Comparison of ENCODE assay signal across 8 cellular contexts in the genomic region with DNA sequence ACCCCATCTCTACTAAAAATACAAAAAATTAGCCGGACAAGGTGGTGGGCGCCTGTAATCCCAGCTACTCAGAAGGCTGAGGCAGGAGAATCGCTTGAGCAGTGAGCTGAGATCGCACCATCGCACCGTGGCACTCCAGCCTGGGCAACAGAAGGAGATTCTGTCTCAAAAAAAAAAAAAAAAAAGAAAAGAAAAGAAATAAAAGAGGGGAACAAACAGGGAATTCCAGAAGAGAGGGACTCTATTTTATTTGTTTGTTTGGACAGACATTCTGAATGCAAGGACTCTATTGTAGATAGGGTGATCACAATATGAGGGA. TPM values are rescaled to one million over a fixed set of nuclear protein-coding genes. Genes with fewer than 3 reads are reported as not detected.
DNase-seq lines count a peak whose midpoint lies in the region; ATAC-seq, FAIRE-seq and TF ChIP-seq lines count a peak whose summit lies in the region.
"Not testable (repeated sequence)": the region's sequence is repeated elsewhere in the genome, so short reads cannot be mapped to it uniquely, and the experiment has no call there.

No MANE protein-coding gene starts in this region.

- H2BK15ac ChIP-seq in H1 (ENCODE audit: low read length), result not testable (repeated sequence)

- H4K8ac ChIP-seq in H1 (ENCODE audit: extremely low read depth, insufficient read depth, low read length), result not testable (repeated sequence)

- peaks cover 35% of the 10 kb centered on the region for H3K36me3 Mint-ChIP-seq in CD8-positive, alpha-beta T cell
- H3K36me3 Mint-ChIP-seq in T-helper 2 cell treated with Interferon-gamma antibody and Interleukin-4, amounts not matched to agents 5 μg/mL and 100 μg/mL, for 36 hours (ENCODE audit: low read depth), result peaks cover 46% of the 10 kb centered on the region
- H3K36me3 Mint-ChIP-seq in activated naive CD8-positive, alpha-beta T cell treated with anti-CD3 and anti-CD28 coated beads for 36 hours, result peaks cover 34% of the 10 kb centered on the region

- in situ Hi-C loops in transverse colon (cut with MboI; ENCODE audit: low pct_ligation_motif_present in 1 of 4, low pct_unique_long_range_greater_than_20kb in 1 of 4, low sequenced_read_pairs in 3 of 4), result not testable (repeated sequence)

- H3K23me2 ChIP-seq in H1 (ENCODE audit: low read depth, low read length), result not testable (repeated sequence)

- not testable (repeated sequence) for ATAC-seq in CD8-positive, alpha-beta T cell

- H3K4me3 Mint-ChIP-seq in CD8-positive, alpha-beta T cell, result peak overlapping the region; percentile 94
- peak overlapping the region; percentile 79 for H3K4me3 Mint-ChIP-seq in T-helper 2 cell treated with Interferon-gamma antibody and Interleukin-4, amounts not matched to agents 5 μg/mL and 100 μg/mL, for 36 hours
- H3K4me3 Mint-ChIP-seq in activated naive CD8-positive, alpha-beta T cell treated with anti-CD3 and anti-CD28 coated beads for 36 hours, result peak overlapping the region; percentile 81

- not testable (repeated sequence) for H3K4ac ChIP-seq in H1 (replicated peaks; ENCODE audit: insufficient read length, low read depth, low read length)

- not testable (repeated sequence) for TF ChIP-seq RAD21 in H1 (IDR thresholded peaks at IDR 0.05 in 1 of 2, conservative IDR thresholded peaks at IDR 0.05 in 1 of 2; ENCODE audit: low read depth in 2 of 2, low read length in 2 of 2)

- H3K9me1 ChIP-seq in keratinocyte (ENCODE audit: control insufficient read depth, extremely low read depth, insufficient read depth, low read length), result not testable (repeated sequence)

- H3K27me3 Mint-ChIP-seq in CD8-positive, alpha-beta T cell (ENCODE audit: low read depth); T-helper 2 cell treated with Interferon-gamma antibody and Interleukin-4, amounts not matched to agents 5 μg/mL and 100 μg/mL, for 36 hours (ENCODE audit: low read depth); activated naive CD8-positive, alpha-beta T cell treated with anti-CD3 and anti-CD28 coated beads for 36 hours: not testable (repeated sequence)

- H3K9me3 ChIP-seq in CD8-positive, alpha-beta T cell (ENCODE audit: low read length); H1 (ENCODE audit: insufficient read depth in 2 of 2, low read depth in 1 of 2, low read length in 1 of 2); keratinocyte (ENCODE audit: control insufficient read depth, low read depth, low read length); osteoblast (ENCODE audit: low read depth, low read length); transverse colon: not testable (repeated sequence)

- not testable (repeated sequence) for H2AK5ac ChIP-seq in H1 (ENCODE audit: low read depth, low read length)

- not testable (repeated sequence) for H3K79me1 ChIP-seq in H1 (ENCODE audit: low read depth, low read length)

- not testable (repeated sequence) for H2AFZ ChIP-seq in KMS-11 (ENCODE audit: low read depth); H1 (ENCODE audit: low read length); keratinocyte (ENCODE audit: control insufficient read depth, low read length); osteoblast (ENCODE audit: low read length)

- not testable (repeated sequence) for DNase-seq in CD8-positive, alpha-beta T cell; T-helper 2 cell treated with Interferon-gamma antibody and Interleukin-4, amounts not matched to agents 5 μg/mL and 100 μg/mL, for 36 hours (ENCODE audit: low spot score); activated naive CD8-positive, alpha-beta T cell treated with anti-CD3 and anti-CD28 coated beads for 36 hours; H1 (ENCODE audit: low read depth in 1 of 2, low spot score in 2 of 2); keratinocyte (ENCODE audit: low read depth, low spot score); osteoblast (ENCODE audit: insufficient read length, low spot score, missing footprints); transverse colon

- not testable (repeated sequence) for H3K9ac ChIP-seq in KMS-11; H1 (replicated peaks in 1 of 4; ENCODE audit: extremely low read depth in 1 of 4, low read depth in 3 of 4, low read length in 3 of 4)
- H3K9ac ChIP-seq in keratinocyte (ENCODE audit: control insufficient read depth, extremely low read depth, insufficient read depth, low read length), result peak overlapping the region; percentile 98

- not testable (repeated sequence) for H2BK5ac ChIP-seq in H1 (ENCODE audit: low read depth, low read length)

- not testable (repeated sequence) for H2BK12ac ChIP-seq in H1 (ENCODE audit: low read depth, low read length)

- intact Hi-C loops in CD8-positive, alpha-beta T cell (cut with DNase I, micrococcal nuclease), result loop anchor here (2.0 kb wide), 2 partner anchors 21 to 41 kb away; a partner anchor contains a TSS
- intact Hi-C loops in transverse colon (cut with DNase I; ENCODE audit: low total_unique reads), result not testable (repeated sequence)

- H3K36me3 ChIP-seq in CD8-positive, alpha-beta T cell (ENCODE audit: insufficient read depth, low read length); KMS-11 (ENCODE audit: insufficient read depth); transverse colon: not testable (repeated sequence)
- H3K36me3 ChIP-seq in H1 (ENCODE audit: control insufficient read depth in 2 of 4, insufficient read depth in 4 of 4, low read length in 3 of 4) (peaks cover 4 to 43% (median 16%) of the 10 kb centered on the region in 4 experiments; a peak in 6 of 8 replicates), keratinocyte (ENCODE audit: control insufficient read depth in 2 of 2, extremely low read depth in 1 of 2, insufficient read depth in 2 of 2, low read length in 2 of 2) (peaks cover 10 to 29% of the 10 kb centered on the region in 2 experiments), osteoblast (ENCODE audit: insufficient read depth, low read length) (peaks cover 27% of the 10 kb centered on the region)

- not testable (repeated sequence) for H3K56ac ChIP-seq in H1 (replicated peaks; ENCODE audit: insufficient read length, low read depth, low read length)

- peak overlapping the region; percentile 75 for H3K27ac Mint-ChIP-seq in CD8-positive, alpha-beta T cell
- peak overlapping the region; percentile 71 for H3K27ac Mint-ChIP-seq in T-helper 2 cell treated with Interferon-gamma antibody and Interleukin-4, amounts not matched to agents 5 μg/mL and 100 μg/mL, for 36 hours
- peak overlapping the region; percentile 67 for H3K27ac Mint-ChIP-seq in activated naive CD8-positive, alpha-beta T cell treated with anti-CD3 and anti-CD28 coated beads for 36 hours

- H3K4me1 Mint-ChIP-seq in CD8-positive, alpha-beta T cell (ENCODE audit: low read depth), result peaks cover 45% of the 10 kb centered on the region
- peaks cover 28% of the 10 kb centered on the region for H3K4me1 Mint-ChIP-seq in T-helper 2 cell treated with Interferon-gamma antibody and Interleukin-4, amounts not matched to agents 5 μg/mL and 100 μg/mL, for 36 hours (ENCODE audit: low read depth)
- peaks cover 40% of the 10 kb centered on the region for H3K4me1 Mint-ChIP-seq in activated naive CD8-positive, alpha-beta T cell treated with anti-CD3 and anti-CD28 coated beads for 36 hours

- H3K4me1 ChIP-seq in CD8-positive, alpha-beta T cell (ENCODE audit: insufficient read depth, low read length), result peaks cover 43% of the 10 kb centered on the region
- H3K4me1 ChIP-seq in KMS-11 (ENCODE audit: low read depth, poor library complexity, severe bottlenecking), result peaks cover 48% of the 10 kb centered on the region
- H3K4me1 ChIP-seq in H1 (replicated peaks in 1 of 4; ENCODE audit: control insufficient read depth in 3 of 4, insufficient read depth in 4 of 4, low read length in 3 of 4); osteoblast (ENCODE audit: insufficient read depth, low read length): not testable (repeated sequence)
- peaks cover 32% of the 10 kb centered on the region for H3K4me1 ChIP-seq in keratinocyte (ENCODE audit: control insufficient read depth, extremely low read depth, insufficient read depth, low read length)
- H3K4me1 ChIP-seq in transverse colon, result peaks cover 12 to 19% (median 15%) of the 10 kb centered on the region in 4 donors

- not testable (repeated sequence) for H4K91ac ChIP-seq in H1 (replicated peaks; ENCODE audit: insufficient read length, low read length)

- TF ChIP-seq CTCF in CD8-positive, alpha-beta T cell (IDR thresholded peaks at IDR 0.05); KMS-11 (conservative IDR thresholded peaks at IDR 0.05; ENCODE audit: low read depth, low read length); H1 (IDR thresholded peaks at IDR 0.05; ENCODE audit: control extremely low read depth in 1 of 3, insufficient read depth in 1 of 3, low read depth in 1 of 3, low read length in 3 of 3); keratinocyte (optimal IDR thresholded peaks at IDR 0.05 in 1 of 3, IDR thresholded peaks at IDR 0.05 in 1 of 3, conservative IDR thresholded peaks at IDR 0.05 in 1 of 3; ENCODE audit: extremely low read depth in 1 of 3, insufficient read depth in 2 of 3, low read length in 3 of 3); osteoblast (IDR thresholded peaks at IDR 0.05; ENCODE audit: extremely low read depth, low read depth, low read length); transverse colon (IDR thresholded peaks at IDR 0.05): not testable (repeated sequence)

- CTCF ChIA-PET in CD8-positive, alpha-beta T cell (lab: Charles Lee), result not testable (repeated sequence)
- CTCF ChIA-PET in H1 (lab: Charles Lee; ENCODE audit: partially characterized antibody), result interaction anchor here (1.5 to 1.9 kb wide), 3 partner anchors 12 to 37 kb away, joined by 7 to 10 read pairs (median 9); a partner anchor contains a TSS

- POLR2A ChIA-PET in CD8-positive, alpha-beta T cell (lab: Charles Lee), result not testable (repeated sequence)
- POLR2A ChIA-PET in H1 (lab: Charles Lee; ENCODE audit: partially characterized antibody), result interaction anchor here (1.4 to 7.6 kb wide), 7 partner anchors 10 to 64 kb away, joined by 3 to 81 read pairs (median 23); a partner anchor contains a TSS

- H3K4me3 ChIP-seq in CD8-positive, alpha-beta T cell (ENCODE audit: low read depth, low read length); KMS-11 (IDR thresholded peaks at IDR 0.05; ENCODE audit: insufficient read depth, low read depth, low read length); transverse colon: not testable (repeated sequence)
- H3K4me3 ChIP-seq in H1 (ENCODE audit: extremely low read depth in 1 of 4, insufficient read depth in 2 of 4, low read depth in 3 of 4, low read length in 4 of 4), result peak overlapping the region in 3 of 4 experiments; percentile 82 to 92 (median 89); a peak in 5 of 8 replicates
- H3K4me3 ChIP-seq in keratinocyte (ENCODE audit: control insufficient read depth in 2 of 3, extremely low read depth in 1 of 3, insufficient read depth in 2 of 3, low read depth in 1 of 3, low read length in 3 of 3), result peak overlapping the region; percentile 78 to 90 (median 80)
- H3K4me3 ChIP-seq in osteoblast (ENCODE audit: insufficient read depth, low read length), result peak overlapping the region; percentile 95

- TF ChIP-seq POLR2A in H1 (IDR thresholded peaks at IDR 0.05; ENCODE audit: control extremely low read depth in 1 of 2, low read depth in 2 of 2, low read length in 2 of 2); transverse colon (IDR thresholded peaks at IDR 0.05): not testable (repeated sequence)

- H3K9me3 Mint-ChIP-seq in CD8-positive, alpha-beta T cell; T-helper 2 cell treated with Interferon-gamma antibody and Interleukin-4, amounts not matched to agents 5 μg/mL and 100 μg/mL, for 36 hours; activated naive CD8-positive, alpha-beta T cell treated with anti-CD3 and anti-CD28 coated beads for 36 hours: not testable (repeated sequence)

- not testable (repeated sequence) for H3K18ac ChIP-seq in H1 (ENCODE audit: extremely low read depth, low read length)

- WGBS in H1 (ENCODE audit: extremely low coverage in 1 of 2, insufficient coverage in 1 of 2, insufficient read length in 1 of 2, insufficient replicate concordance in 2 of 2, low coverage in 1 of 2, low lambda C conversion rate in 2 of 2, missing lambda C conversion rate in 1 of 2), 2 experiments, result 83% methylated on average over 6 of the region's 6 CpGs; no CpG with 5 or more reads in 1 of the 2 experiments
- WGBS in transverse colon (ENCODE audit: low coverage in 1 of 2), 2 donors, result 84% methylated on average over 6 of the region's 6 CpGs; no CpG with 5 or more reads in 1 of the 2 donors

- not testable (repeated sequence) for H4K5ac ChIP-seq in H1 (ENCODE audit: insufficient read length, low read depth, low read length)

- FAIRE-seq in H1 (lab: Jason Lieb, UNC); keratinocyte (lab: Jason Lieb, UNC): not testable (repeated sequence)

- not testable (repeated sequence) for H2BK120ac ChIP-seq in H1 (replicated peaks; ENCODE audit: low read depth, low read length)

- H3K79me2 ChIP-seq in KMS-11 (ENCODE audit: insufficient read depth, low read depth) (peaks cover 37% of the 10 kb centered on the region), H1 (ENCODE audit: control insufficient read depth in 1 of 2, insufficient read depth in 2 of 2, low read length in 2 of 2) (peaks cover 0 to 19% of the 10 kb centered on the region in 2 experiments; a peak in 2 of 4 replicates), keratinocyte (ENCODE audit: control insufficient read depth, insufficient read depth, low read length) (peaks cover 38% of the 10 kb centered on the region), osteoblast (ENCODE audit: insufficient read depth, low read length) (peaks cover 36% of the 10 kb centered on the region)

- H2BK20ac ChIP-seq in H1 (ENCODE audit: low read length), result not testable (repeated sequence)

- H3K14ac ChIP-seq in H1 (ENCODE audit: insufficient read length), result not testable (repeated sequence)

- H3K27me3 ChIP-seq in CD8-positive, alpha-beta T cell (ENCODE audit: insufficient read depth, low read length); KMS-11 (ENCODE audit: insufficient read depth, low read depth); H1 (replicated peaks in 1 of 4; ENCODE audit: control insufficient read depth in 3 of 4, extremely low read depth in 1 of 4, insufficient read depth in 3 of 4, low read length in 3 of 4); keratinocyte (ENCODE audit: control insufficient read depth, extremely low read depth, insufficient read depth, low read length); osteoblast (ENCODE audit: insufficient read depth, low read length); transverse colon: not testable (repeated sequence)

- not testable (repeated sequence) for H3K23ac ChIP-seq in H1 (ENCODE audit: insufficient read length)

- dilution Hi-C loops in keratinocyte (cut with MboI; ENCODE audit: extremely low pct_ligation_motif_present, low sequenced_read_pairs), result not testable (repeated sequence)

- H3K27ac ChIP-seq in CD8-positive, alpha-beta T cell (ENCODE audit: low read depth, low read length); H1 (ENCODE audit: low read depth, low read length): not testable (repeated sequence)
- H3K27ac ChIP-seq in KMS-11, result peak overlapping the region; percentile 82
- peak overlapping the region; percentile 91 for H3K27ac ChIP-seq in keratinocyte (ENCODE audit: control insufficient read depth, insufficient read depth, low read length)
- peak overlapping the region; percentile 92 for H3K27ac ChIP-seq in osteoblast (ENCODE audit: low read depth, low read length)
- peak overlapping the region; percentile 93 to 97 (median 95) for H3K27ac ChIP-seq in transverse colon

- TF ChIP-seq EP300 in H1 (IDR thresholded peaks at IDR 0.05; ENCODE audit: borderline replicate concordance in 1 of 2, low read depth in 2 of 2, low read length in 2 of 2); transverse colon (IDR thresholded peaks at IDR 0.05; ENCODE audit: low read depth): not testable (repeated sequence)

- H3K4me2 ChIP-seq in KMS-11, result peak overlapping the region; percentile 99
- H3K4me2 ChIP-seq in H1 (ENCODE audit: insufficient read depth in 1 of 2, low read depth in 2 of 2, low read length in 2 of 2), result peak overlapping the region; percentile 89 to 94
- H3K4me2 ChIP-seq in keratinocyte (ENCODE audit: control insufficient read depth, extremely low read depth, insufficient read depth, low read depth, low read length), result peak overlapping the region; percentile 72
- peak overlapping the region; percentile 92 for H3K4me2 ChIP-seq in osteoblast (ENCODE audit: insufficient read depth, low read length)

- not testable (repeated sequence) for H4K20me1 ChIP-seq in KMS-11 (ENCODE audit: insufficient read depth); H1 (replicated peaks in 1 of 2; ENCODE audit: control insufficient read depth in 1 of 2, insufficient read depth in 2 of 2, low read length in 2 of 2); keratinocyte (ENCODE audit: control insufficient read depth, extremely low read depth, insufficient read depth, low read length); osteoblast (ENCODE audit: insufficient read depth, low read length)

RNA-seq across cellular contexts. Expression of a gene that starts 1.7 kb away (rescaled TPM):
- 10 to 100 TPM; 29.8 to 33.3 TPM for total RNA-seq in CD8-positive, alpha-beta T cell
- total RNA-seq in activated naive CD8-positive, alpha-beta T cell treated with anti-CD3 and anti-CD28 coated beads for 36 hours, result 100 to 1,000 TPM; 176 to 181 TPM
- total RNA-seq in H1 (2021; fragmentation: NEBNext Ultra II Directional; extraction: Animal tissue kit (Norgen Biotek cat#: 25700)), result 162 and 163 TPM in 2 replicates
- 53.5 and 99.3 TPM in 2 replicates for polyA plus RNA-seq in H1 (2011; rRNA removed)
- 38.7 TPM for polyA plus RNA-seq in H1 (2011; cell fraction: cytosol; rRNA removed)
- polyA plus RNA-seq in H1 (2011; cell fraction: nucleus; rRNA removed), result 191 TPM
- 141 to 169 TPM (median 165 TPM) in 4 replicates for polyA plus RNA-seq in H1 (2012, experiment 1 of 2)
- 254 TPM for polyA plus RNA-seq in H1 (2012, experiment 2 of 2)
- 75.9 TPM for polyA plus RNA-seq in H1 (2013, experiment 1 of 2)
- polyA plus RNA-seq in H1 (2013, experiment 2 of 2), result 66.0 TPM
- 123 and 151 TPM in 2 replicates for polyA minus RNA-seq in H1 (2011; rRNA and poly(A)+ RNA removed)
- 89.3 TPM for polyA minus RNA-seq in H1 (2011; cell fraction: cytosol; rRNA and poly(A)+ RNA removed)
- polyA minus RNA-seq in H1 (2011; cell fraction: nucleus; rRNA and poly(A)+ RNA removed), result 72.5 TPM
- 17.2 to 57.2 TPM (median 26.3 TPM) in 3 replicates for polyA plus RNA-seq in keratinocyte
- polyA plus RNA-seq in keratinocyte (2011; ENCODE audit: low read depth), result 44.1 TPM
- polyA plus RNA-seq in keratinocyte (2011; cell fraction: cytosol; rRNA removed), result 27.8 and 40.9 TPM in 2 replicates
- polyA plus RNA-seq in keratinocyte (2011; cell fraction: nucleus; rRNA removed), result 85.5 and 95.4 TPM in 2 replicates
- 61.7 and 103 TPM in 2 replicates for polyA plus RNA-seq in keratinocyte (2012; ENCODE audit: low replicate concordance)
- polyA minus RNA-seq in keratinocyte, result 55.0 to 361 TPM (median 75.6 TPM) in 3 replicates
- polyA minus RNA-seq in keratinocyte (2011; cell fraction: cytosol; rRNA and poly(A)+ RNA removed), result 101 TPM
- 84.8 and 88.7 TPM in 2 replicates for polyA minus RNA-seq in keratinocyte (2011; cell fraction: nucleus; rRNA and poly(A)+ RNA removed)
- 40.1 and 42.0 TPM in 2 replicates for total RNA-seq in osteoblast
- total RNA-seq in transverse colon, result 10 to 100 TPM; 18.0 to 54.7 (median 31.1) TPM

RNA-seq across cellular contexts. Expression of a gene that starts 12.9 kb away (rescaled TPM):
- 10 to 100 TPM; 19.6 to 26.4 TPM for total RNA-seq in CD8-positive, alpha-beta T cell
- total RNA-seq in activated naive CD8-positive, alpha-beta T cell treated with anti-CD3 and anti-CD28 coated beads for 36 hours, result 100 to 1,000 TPM; 145 TPM
- total RNA-seq in H1 (2021; fragmentation: NEBNext Ultra II Directional; extraction: Animal tissue kit (Norgen Biotek cat#: 25700)), result 127 and 132 TPM in 2 replicates
- polyA plus RNA-seq in H1 (2011; rRNA removed), result 168 and 173 TPM in 2 replicates
- polyA plus RNA-seq in H1 (2011; cell fraction: cytosol; rRNA removed), result 120 TPM
- 113 TPM for polyA plus RNA-seq in H1 (2011; cell fraction: nucleus; rRNA removed)
- polyA plus RNA-seq in H1 (2012, experiment 1 of 2), result 145 to 181 TPM (median 164 TPM) in 4 replicates
- 295 TPM for polyA plus RNA-seq in H1 (2012, experiment 2 of 2)
- 152 TPM for polyA plus RNA-seq in H1 (2013, experiment 1 of 2)
- 160 TPM for polyA plus RNA-seq in H1 (2013, experiment 2 of 2)
- polyA minus RNA-seq in H1 (2011; rRNA and poly(A)+ RNA removed), result 71.6 and 92.1 TPM in 2 replicates
- 62.2 TPM for polyA minus RNA-seq in H1 (2011; cell fraction: cytosol; rRNA and poly(A)+ RNA removed)
- polyA minus RNA-seq in H1 (2011; cell fraction: nucleus; rRNA and poly(A)+ RNA removed), result 26.8 TPM
- 34.4 to 84.1 TPM (median 46.5 TPM) in 3 replicates for polyA plus RNA-seq in keratinocyte
- polyA plus RNA-seq in keratinocyte (2011; ENCODE audit: low read depth), result 18.7 TPM
- 65.3 and 72.5 TPM in 2 replicates for polyA plus RNA-seq in keratinocyte (2011; cell fraction: cytosol; rRNA removed)
- 14.3 and 16.3 TPM in 2 replicates for polyA plus RNA-seq in keratinocyte (2011; cell fraction: nucleus; rRNA removed)
- polyA plus RNA-seq in keratinocyte (2012; ENCODE audit: low replicate concordance), result 44.6 and 69.2 TPM in 2 replicates
- polyA minus RNA-seq in keratinocyte, result 33.6 to 70.1 TPM (median 49.5 TPM) in 3 replicates
- 27.6 TPM for polyA minus RNA-seq in keratinocyte (2011; cell fraction: cytosol; rRNA and poly(A)+ RNA removed)
- polyA minus RNA-seq in keratinocyte (2011; cell fraction: nucleus; rRNA and poly(A)+ RNA removed), result 4.2 and 6.5 TPM in 2 replicates
- total RNA-seq in osteoblast, result 18.3 and 22.4 TPM in 2 replicates
- total RNA-seq in transverse colon, result 10 to 100 TPM; 23.5 to 43.0 (median 34.8) TPM

RNA-seq across cellular contexts. Expression of a gene that starts 16.8 kb away (rescaled TPM):
- 1 to 10 TPM in 1 of 2 experiments, under 1 TPM in 1; 0.65 to 1.2 TPM for total RNA-seq in CD8-positive, alpha-beta T cell
- total RNA-seq in activated naive CD8-positive, alpha-beta T cell treated with anti-CD3 and anti-CD28 coated beads for 36 hours, result 1 to 10 TPM; 1.6 to 1.7 TPM
- total RNA-seq in H1 (2021; fragmentation: NEBNext Ultra II Directional; extraction: Animal tissue kit (Norgen Biotek cat#: 25700)), result 1.5 and 2.1 TPM in 2 replicates
- polyA plus RNA-seq in H1 (2011; rRNA removed) (0.82 and 1.1 TPM in 2 replicates), keratinocyte (0.32 to 0.47 TPM (median 0.33 TPM) in 3 replicates)
- polyA plus RNA-seq in H1 (2011; cell fraction: cytosol; rRNA removed), result 0.93 TPM
- 4.2 TPM for polyA plus RNA-seq in H1 (2011; cell fraction: nucleus; rRNA removed)
- 1.3 to 2.1 TPM (median 1.5 TPM) in 4 replicates for polyA plus RNA-seq in H1 (2012, experiment 1 of 2)
- 0.68 TPM for polyA plus RNA-seq in H1 (2012, experiment 2 of 2)
- 0.97 TPM for polyA plus RNA-seq in H1 (2013, experiment 1 of 2)
- polyA plus RNA-seq in H1 (2013, experiment 2 of 2), result 0.48 TPM
- polyA minus RNA-seq in H1 (2011; rRNA and poly(A)+ RNA removed), result 0.15 and 0.95 TPM in 2 replicates
- polyA minus RNA-seq in H1 (2011; cell fraction: cytosol; rRNA and poly(A)+ RNA removed), result 0.88 TPM
- 3.4 TPM for polyA minus RNA-seq in H1 (2011; cell fraction: nucleus; rRNA and poly(A)+ RNA removed)
- polyA plus RNA-seq in keratinocyte (2011; ENCODE audit: low read depth), result 0.12 TPM
- polyA plus RNA-seq in keratinocyte (2011; cell fraction: cytosol; rRNA removed), result 0.28 and 0.31 TPM in 2 replicates
- 1.6 and 1.8 TPM in 2 replicates for polyA plus RNA-seq in keratinocyte (2011; cell fraction: nucleus; rRNA removed)
- 0.68 and 0.72 TPM in 2 replicates for polyA plus RNA-seq in keratinocyte (2012; ENCODE audit: low replicate concordance)
- 0.16 to 2.3 TPM (median 1.3 TPM) in 3 replicates for polyA minus RNA-seq in keratinocyte
- polyA minus RNA-seq in keratinocyte (2011; cell fraction: cytosol; rRNA and poly(A)+ RNA removed), result 0.96 TPM
- 0.93 and 0.95 TPM in 2 replicates for polyA minus RNA-seq in keratinocyte (2011; cell fraction: nucleus; rRNA and poly(A)+ RNA removed)
- total RNA-seq in osteoblast (0.29 and 0.36 TPM in 2 replicates), transverse colon (10 to 100 TPM in 2 of 4 donors, 1 to 10 TPM in 2; 7.6 to 22.1 (median 9.6) TPM)

RNA-seq across cellular contexts. Expression of a gene that starts 21.2 kb away (rescaled TPM):
- total RNA-seq in CD8-positive, alpha-beta T cell, result 1 to 10 TPM; 1.2 TPM
- 1 to 10 TPM; 1.2 to 1.5 TPM for total RNA-seq in activated naive CD8-positive, alpha-beta T cell treated with anti-CD3 and anti-CD28 coated beads for 36 hours
- total RNA-seq in H1 (2021; fragmentation: NEBNext Ultra II Directional; extraction: Animal tissue kit (Norgen Biotek cat#: 25700)), result 1.6 and 1.9 TPM in 2 replicates
- polyA plus RNA-seq in H1 (2011; rRNA removed), result 0.78 and 1.00 TPM in 2 replicates
- 0.81 TPM for polyA plus RNA-seq in H1 (2011; cell fraction: cytosol; rRNA removed)
- 0.88 TPM for polyA plus RNA-seq in H1 (2011; cell fraction: nucleus; rRNA removed)
- polyA plus RNA-seq in H1 (2012, experiment 1 of 2), result 1.3 to 1.9 TPM (median 1.7 TPM) in 4 replicates
- 0.46 TPM for polyA plus RNA-seq in H1 (2012, experiment 2 of 2)
- polyA plus RNA-seq in H1 (2013, experiment 1 of 2), result 0.77 TPM
- polyA plus RNA-seq in H1 (2013, experiment 2 of 2), result 0.85 TPM
- polyA minus RNA-seq in H1 (2011; rRNA and poly(A)+ RNA removed), result 0.85 and 0.88 TPM in 2 replicates
- polyA minus RNA-seq in H1 (2011; cell fraction: cytosol; rRNA and poly(A)+ RNA removed), result 0.88 TPM
- polyA minus RNA-seq in H1 (2011; cell fraction: nucleus; rRNA and poly(A)+ RNA removed), result 0.90 TPM
- 0.31 to 0.60 TPM (median 0.54 TPM) in 3 replicates for polyA plus RNA-seq in keratinocyte
- polyA plus RNA-seq in keratinocyte (2011; ENCODE audit: low read depth), result 1.1 TPM
- 0.30 and 0.49 TPM in 2 replicates for polyA plus RNA-seq in keratinocyte (2011; cell fraction: cytosol; rRNA removed)
- polyA plus RNA-seq in keratinocyte (2011; cell fraction: nucleus; rRNA removed), result 0.61 and 0.88 TPM in 2 replicates
- polyA plus RNA-seq in keratinocyte (2012; ENCODE audit: low replicate concordance), result 0.47 and 0.97 TPM in 2 replicates
- polyA minus RNA-seq in keratinocyte, result 0.35 to 0.82 TPM (median 0.73 TPM) in 3 replicates
- polyA minus RNA-seq in keratinocyte (2011; cell fraction: cytosol; rRNA and poly(A)+ RNA removed), result not detected
- polyA minus RNA-seq in keratinocyte (2011; cell fraction: nucleus; rRNA and poly(A)+ RNA removed), result 1.2 TPM in 1 of 2 replicates, not detected in the other
- 0.29 and 0.72 TPM in 2 replicates for total RNA-seq in osteoblast
- under 1 TPM in 2 of 4 donors, not detected in 2; 0.64 to 0.68 TPM for total RNA-seq in transverse colon

RNA-seq across cellular contexts. Expression of a gene that starts 21.5 kb away (rescaled TPM):
- 1 to 10 TPM; 2.1 to 2.2 TPM for total RNA-seq in CD8-positive, alpha-beta T cell
- total RNA-seq in activated naive CD8-positive, alpha-beta T cell treated with anti-CD3 and anti-CD28 coated beads for 36 hours, result 10 to 100 TPM; 24.3 to 24.8 TPM
- total RNA-seq in H1 (2021; fragmentation: NEBNext Ultra II Directional; extraction: Animal tissue kit (Norgen Biotek cat#: 25700)), result 54.0 and 59.9 TPM in 2 replicates
- 40.7 and 50.2 TPM in 2 replicates for polyA plus RNA-seq in H1 (2011; rRNA removed)
- polyA plus RNA-seq in H1 (2011; cell fraction: cytosol; rRNA removed), result 41.3 TPM
- polyA plus RNA-seq in H1 (2011; cell fraction: nucleus; rRNA removed), result 38.2 TPM
- polyA plus RNA-seq in H1 (2012, experiment 1 of 2), result 38.3 to 62.3 TPM (median 51.4 TPM) in 4 replicates
- 29.0 TPM for polyA plus RNA-seq in H1 (2012, experiment 2 of 2)
- 30.4 TPM for polyA plus RNA-seq in H1 (2013, experiment 1 of 2)
- 32.2 TPM for polyA plus RNA-seq in H1 (2013, experiment 2 of 2)
- polyA minus RNA-seq in H1 (2011; rRNA and poly(A)+ RNA removed), result 16.5 and 20.9 TPM in 2 replicates
- polyA minus RNA-seq in H1 (2011; cell fraction: cytosol; rRNA and poly(A)+ RNA removed), result 28.2 TPM
- 46.1 TPM for polyA minus RNA-seq in H1 (2011; cell fraction: nucleus; rRNA and poly(A)+ RNA removed)
- polyA plus RNA-seq in keratinocyte, result 95.5 to 142 TPM (median 110 TPM) in 3 replicates
- polyA plus RNA-seq in keratinocyte (2011; ENCODE audit: low read depth), result 543 TPM
- 58.1 and 98.7 TPM in 2 replicates for polyA plus RNA-seq in keratinocyte (2011; cell fraction: cytosol; rRNA removed)
- polyA plus RNA-seq in keratinocyte (2011; cell fraction: nucleus; rRNA removed), result 269 and 283 TPM in 2 replicates
- polyA plus RNA-seq in keratinocyte (2012; ENCODE audit: low replicate concordance), result 215 and 387 TPM in 2 replicates
- polyA minus RNA-seq in keratinocyte, result 56.7 to 205 TPM (median 64.7 TPM) in 3 replicates
- polyA minus RNA-seq in keratinocyte (2011; cell fraction: cytosol; rRNA and poly(A)+ RNA removed), result 139 TPM
- polyA minus RNA-seq in keratinocyte (2011; cell fraction: nucleus; rRNA and poly(A)+ RNA removed), result 212 and 216 TPM in 2 replicates
- 33.3 and 36.9 TPM in 2 replicates for total RNA-seq in osteoblast
- total RNA-seq in transverse colon, result 100 to 1,000 TPM; 192 to 247 (median 221) TPM
